Comparison of ENCODE assay signal across 30 cellular contexts in genomic region chr2:101899871-101900270, GRCh38.
DNase-seq lines count a peak whose midpoint lies in the region; ATAC-seq, FAIRE-seq and TF ChIP-seq lines count a peak whose summit lies in the region.
"Had no signal": no experiment of that assay in that cellular context is flagged by ENCODE, and none has a peak within 500 bp of the region (broad histone marks: within the 10 kb centered on the region; RNA-seq: fewer than 3 reads in every experiment).

No MANE protein-coding gene starts in this region.

- no peak overlapping the region for H3K27ac ChIP-seq in PC-9
- peak overlapping the region; percentile 65 for H3K27ac ChIP-seq in epithelial cell of prostate
- H3K27ac ChIP-seq in WERI-Rb-1: no peak overlapping the region
- H3K27ac ChIP-seq: colonic mucosa, SJCRH30, testis had no signal

- peaks cover 21% of the 10 kb centered on the region for H3K4me1 Mint-ChIP-seq in stimulated activated naive CD8-positive, alpha-beta T cell treated with anti-CD3 and anti-CD28 coated beads, Interleukin-15, Interleukin-2, amounts not matched to agents 100 ng/mL and 50 ng/mL, for 24 hours (ENCODE audit: low read depth)
- peaks cover 15% of the 10 kb centered on the region for H3K4me1 Mint-ChIP-seq in stimulated activated naive CD8-positive, alpha-beta T cell treated with anti-CD3 and anti-CD28 coated beads, Interleukin-15, amount 100 ng/mL, for 72 hours

- no peaks in the 10 kb centered on the region for H4K20me1 ChIP-seq in PC-9 (ENCODE audit: insufficient read depth)

- intact Hi-C loops in PC-9 (cut with micrococcal nuclease; ENCODE audit: unreplicated experiment) (no loop called here), lower leg skin (cut with DNase I; ENCODE audit: low total_unique reads) (no loop called here)

- H3K4me3 Mint-ChIP-seq in stimulated activated naive CD8-positive, alpha-beta T cell treated with anti-CD3 and anti-CD28 coated beads, Interleukin-15, Interleukin-2, amounts not matched to agents 100 ng/mL and 50 ng/mL, for 24 hours: no peak overlapping the region
- H3K4me3 Mint-ChIP-seq in stimulated activated naive CD8-positive, alpha-beta T cell treated with anti-CD3 and anti-CD28 coated beads, Interleukin-15, amount 100 ng/mL, for 72 hours: no peak overlapping the region
- H3K4me3 Mint-ChIP-seq: activated naive CD8-positive, alpha-beta T cell treated with anti-CD3 and anti-CD28 coated beads for 36 hours; natural killer cell treated with Interleukin-12 subunit alpha and Interleukin-12 subunit beta and Interleukin-15 and Interleukin-18, amount 100 ng/mL, for 72 hours had no signal

- 89 to 100% methylated on average over 1 of the region's 1 CpG for WGBS in lower leg skin, 2 donors

- DNase-seq in stimulated activated naive CD8-positive, alpha-beta T cell treated with anti-CD3 and anti-CD28 coated beads, Interleukin-15, amount 100 ng/mL, for 72 hours: no peak
- DNase-seq in PC-9 (peak in 1 of 2 experiments; percentile 49), epithelial cell of prostate (ENCODE audit: low read depth, low spot score) (peak; percentile 14), urothelium cell line (ENCODE audit: low spot score) (peak; percentile 40), lower leg skin (ENCODE audit: low spot score in 2 of 2) (no peak), glomerular visceral epithelial cell (ENCODE audit: extremely low spot score) (no peak), WERI-Rb-1 (no peak)
- DNase-seq: activated CD4-positive, alpha-beta T cell treated with anti-CD3 and anti-CD28 coated beads for 4 hours; aorta; C1 segment of cervical spinal cord; Caco-2; colonic mucosa; effector CD8-positive, alpha-beta T cell; GDM1; head of caudate nucleus; islet precursor cell; mucosa of descending colon; NCI-H146; NCI-H2107; NCI-H446; NCI-H748 treated with DMSO at 0.1 percent for 48 hours; SJCRH30; SW 1271; T-helper 9 cell; testis had no signal

- no peak for ATAC-seq in stimulated activated naive CD8-positive, alpha-beta T cell treated with anti-CD3 and anti-CD28 coated beads, Interleukin-15, amount 100 ng/mL, for 72 hours
- ATAC-seq: mucosa of descending colon had no signal

- H3K9me2 ChIP-seq in PC-9 (ENCODE audit: insufficient read depth): no peaks in the 10 kb centered on the region

- TF ChIP-seq POLR2A in lower leg skin (IDR thresholded peaks at IDR 0.05): no peak

- no peaks in the 10 kb centered on the region for H3K79me2 ChIP-seq in PC-9 (ENCODE audit: low read depth)

- H3K27me3 ChIP-seq in PC-9 (ENCODE audit: insufficient read depth, low read depth) (no peaks in the 10 kb centered on the region), WERI-Rb-1 (ENCODE audit: insufficient read depth, low read depth, severe bottlenecking) (no peaks in the 10 kb centered on the region)
- H3K27me3 ChIP-seq: colonic mucosa, SJCRH30, testis had no signal

- 0 out of 2 replicates have a peak overlapping the region, but pooled peaks have one; percentile 0 for H3K4me2 ChIP-seq in PC-9

- CTCF ChIA-PET in PC-9 (lab: Charles Lee): interaction anchor here (0.6 kb wide), 1 partner anchor 63 kb away, joined by 16 read pairs; no protein-coding TSS in a partner anchor

- BruUV-seq in PC-9 (replicated peaks; lab: Mats Ljungman, UMichigan): no TSS peak

- H3K36me3 Mint-ChIP-seq in stimulated activated naive CD8-positive, alpha-beta T cell treated with anti-CD3 and anti-CD28 coated beads, Interleukin-15, Interleukin-2, amounts not matched to agents 100 ng/mL and 50 ng/mL, for 24 hours (ENCODE audit: low read depth): no peaks in the 10 kb centered on the region
- H3K36me3 Mint-ChIP-seq: activated naive CD8-positive, alpha-beta T cell treated with anti-CD3 and anti-CD28 coated beads for 36 hours had no signal

- no peak overlapping the region for H2AFZ ChIP-seq in PC-9

- H3K36me3 ChIP-seq in PC-9 (ENCODE audit: low read depth) (peaks cover 35% of the 10 kb centered on the region), WERI-Rb-1 (no peaks in the 10 kb centered on the region)
- H3K36me3 ChIP-seq: colonic mucosa, HAP-1, SJCRH30 had no signal

- H3K9me3 ChIP-seq in PC-9 (ENCODE audit: insufficient read depth, low read depth) (no peaks in the 10 kb centered on the region; the same call in 1 of the 2 replicates), WERI-Rb-1 (ENCODE audit: severe bottlenecking) (peaks cover 4% of the 10 kb centered on the region)
- H3K9me3 ChIP-seq: Caco-2, colonic mucosa, HAP-1, mucosa of descending colon, SJCRH30, testis had no signal

- peak overlapping the region; percentile 82 for H3K27ac Mint-ChIP-seq in stimulated activated naive CD8-positive, alpha-beta T cell treated with anti-CD3 and anti-CD28 coated beads, Interleukin-15, Interleukin-2, amounts not matched to agents 100 ng/mL and 50 ng/mL, for 24 hours
- H3K27ac Mint-ChIP-seq in stimulated activated naive CD8-positive, alpha-beta T cell treated with anti-CD3 and anti-CD28 coated beads, Interleukin-15, amount 100 ng/mL, for 72 hours: peak overlapping the region in 1 of 2 donors; percentile 66
- H3K27ac Mint-ChIP-seq: activated naive CD8-positive, alpha-beta T cell treated with anti-CD3 and anti-CD28 coated beads for 36 hours; natural killer cell treated with Interleukin-12 subunit alpha and Interleukin-12 subunit beta and Interleukin-15 and Interleukin-18, amount 100 ng/mL, for 72 hours had no signal

- peaks cover 6% of the 10 kb centered on the region for H3K9me3 Mint-ChIP-seq in stimulated activated naive CD8-positive, alpha-beta T cell treated with anti-CD3 and anti-CD28 coated beads, Interleukin-15, Interleukin-2, amounts not matched to agents 100 ng/mL and 50 ng/mL, for 24 hours
- peaks cover 21 to 52% of the 10 kb centered on the region in 2 donors for H3K9me3 Mint-ChIP-seq in stimulated activated naive CD8-positive, alpha-beta T cell treated with anti-CD3 and anti-CD28 coated beads, Interleukin-15, amount 100 ng/mL, for 72 hours
- H3K9me3 Mint-ChIP-seq: natural killer cell treated with Interleukin-12 subunit alpha and Interleukin-12 subunit beta and Interleukin-15 and Interleukin-18, amount 100 ng/mL, for 72 hours had no signal

- 0 out of 2 replicates have a peak, but pooled peaks cover 8% of the 10 kb centered on the region for H3F3A ChIP-seq in PC-9 (ENCODE audit: insufficient read depth, low read depth)

- H3K27me3 Mint-ChIP-seq in stimulated activated naive CD8-positive, alpha-beta T cell treated with anti-CD3 and anti-CD28 coated beads, Interleukin-15, Interleukin-2, amounts not matched to agents 100 ng/mL and 50 ng/mL, for 24 hours: peaks cover 7% of the 10 kb centered on the region
- H3K27me3 Mint-ChIP-seq in stimulated activated naive CD8-positive, alpha-beta T cell treated with anti-CD3 and anti-CD28 coated beads, Interleukin-15, amount 100 ng/mL, for 72 hours: peaks cover 13% of the 10 kb centered on the region

- POLR2A ChIA-PET in PC-9 (lab: Charles Lee; ENCODE audit: unreplicated experiment): no interaction called here

- H3K4me1 ChIP-seq in PC-9 (replicated peaks; ENCODE audit: insufficient read depth): peaks cover 12% of the 10 kb centered on the region
- H3K4me1 ChIP-seq: Caco-2, colonic mucosa, HAP-1, SJCRH30, testis had no signal

- TF ChIP-seq CTCF in PC-9 (conservative IDR thresholded peaks at IDR 0.05) (no peak), lower leg skin (IDR thresholded peaks at IDR 0.05) (no peak), WERI-Rb-1 (IDR thresholded peaks at IDR 0.05; ENCODE audit: low read depth, low read length) (no peak)

- FAIRE-seq in urothelium cell line (lab: Jason Lieb, UNC): no peak

- H3K4me3 ChIP-seq in PC-9 (no peak overlapping the region), lower leg skin (ENCODE audit: low read depth, poor library complexity, severe bottlenecking) (no peak overlapping the region), WERI-Rb-1 (ENCODE audit: low read depth, low read length) (no peak overlapping the region)
- H3K4me3 ChIP-seq: colonic mucosa, HAP-1, lung, mucosa of descending colon, SJCRH30, testis had no signal

Comparison
In these comparisons a context has a peak if more than half of its experiments do, and no peak if none do; other contexts are left out.
1. DNase-seq: peak in epithelial cell of prostate (single experiment) and urothelium cell line (single experiment); none in stimulated activated naive CD8-positive, alpha-beta T cell treated with anti-CD3 and anti-CD28 coated beads, Interleukin-15, amount 100 ng/mL, for 72 hours (0 of 2), lower leg skin (0 of 2), glomerular visceral epithelial cell (single experiment) and WERI-Rb-1 (single experiment).